29 cellular contexts compared by ENCODE assay signal in the genomic region with DNA sequence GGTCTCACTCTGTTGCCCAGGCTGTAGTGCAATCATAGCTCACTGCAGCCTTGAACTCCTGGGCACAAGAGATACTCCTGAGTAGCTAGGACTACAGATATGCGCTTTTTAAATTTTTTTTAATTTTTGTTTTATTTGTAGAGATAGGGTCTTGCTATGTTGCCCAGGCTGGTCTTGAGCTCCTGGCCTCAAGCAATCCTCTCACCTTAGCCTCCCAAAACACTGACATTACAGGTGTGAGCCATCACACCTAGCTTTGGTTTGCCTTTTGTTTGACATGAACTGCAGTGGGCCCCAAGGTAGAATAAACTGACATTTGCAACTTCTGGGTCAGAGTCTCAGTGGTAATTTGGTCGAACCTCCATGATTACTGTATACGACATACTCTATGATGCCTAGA.
"Had no signal": no experiment of that assay in that cellular context is flagged by ENCODE, and none has a peak within 500 bp of the region (broad histone marks: within the 10 kb centered on the region; RNA-seq: fewer than 3 reads in every experiment).

No MANE protein-coding gene starts in this region.

- H2AFZ ChIP-seq: neural progenitor cell, parathyroid adenoma had no signal

- H3K4me2 ChIP-seq: neural progenitor cell, smooth muscle cell had no signal

- H3K9ac ChIP-seq: neural progenitor cell, parathyroid adenoma had no signal

- H3K4me3 ChIP-seq: neural progenitor cell, ovary, psoas muscle, skin epidermis, smooth muscle cell, spleen, suprapubic skin, testis, tibial artery, transverse colon, upper lobe of right lung, uterus had no signal

- H3K27me3 ChIP-seq: neural progenitor cell, ovary, spleen, suprapubic skin, testis, tibial artery, transverse colon, upper lobe of right lung, uterus had no signal

- H3K36me3 ChIP-seq: neural progenitor cell, ovary, spleen, suprapubic skin, tibial artery, transverse colon, upper lobe of right lung, uterus had no signal

- H3K79me2 ChIP-seq: parathyroid adenoma had no signal

- ATAC-seq: naive thymus-derived CD4-positive, alpha-beta T cell; natural killer cell; psoas muscle; right cardiac atrium; sciatic nerve; stimulated activated memory B cell treated with anti-CD40 and anti-IgM and Interleukin-4, amounts not matched to agents 10 μg/mL and 1 μg/mL and 100 μg/mL, for 72 hours; stimulated activated naive CD8-positive, alpha-beta T cell treated with anti-CD3 and anti-CD28 coated beads, Interleukin-15, amount 100 ng/mL, for 72 hours; stimulated activated naive CD8-positive, alpha-beta T cell treated with anti-CD3 and anti-CD28 coated beads, Interleukin-15, Interleukin-2, amounts not matched to agents 100 U/mL and 50 U/mL, for 24 hours; upper lobe of right lung had no signal

- H3K27ac ChIP-seq: neural progenitor cell, ovary, parathyroid adenoma, psoas muscle, skin epidermis, spleen, suprapubic skin, testis, tibial artery, transverse colon, upper lobe of right lung, uterus had no signal

- H3K4me1 ChIP-seq: neural progenitor cell, parathyroid adenoma, psoas muscle, suprapubic skin, testis, tibial artery, transverse colon, upper lobe of right lung, uterus had no signal

- DNase-seq: naive thymus-derived CD4-positive, alpha-beta T cell; natural killer cell; occipital lobe; ovary; posterior cingulate gyrus; psoas muscle; right cardiac atrium; spleen; stimulated activated CD4-positive, alpha-beta T cell treated with anti-CD3 and anti-CD28 coated beads, Interleukin-12 subunit alpha, Interleukin-12 subunit beta, amount 100 ng/mL, for 4 hours; stimulated activated CD4-positive, alpha-beta T cell treated with anti-CD3 and anti-CD28 coated beads, Interleukin-1b, Interleukin-23, amount 100 ng/mL, for 48 hours; stimulated activated CD4-positive, alpha-beta T cell treated with anti-CD3 and anti-CD28 coated beads, Interleukin-4, amount 100 ng/mL, for 1 hour; stimulated activated CD4-positive, alpha-beta T cell treated with anti-CD3 and anti-CD28 coated beads, Interleukin-4, amount 100 ng/mL, for 4 hours; stimulated activated CD8-positive, alpha-beta memory T cell treated with anti-CD3 and anti-CD28 coated beads, Interleukin-4, amount 100 ng/mL, for 48 hours; stimulated activated naive CD4-positive, alpha-beta T cell; stimulated activated naive CD8-positive, alpha-beta T cell treated with anti-CD3 and anti-CD28 coated beads, Interleukin-15, amount 100 ng/mL, for 72 hours; stimulated activated naive CD8-positive, alpha-beta T cell treated with anti-CD3 and anti-CD28 coated beads, Interleukin-15, Interleukin-2, amounts not matched to agents 100 U/mL and 50 U/mL, for 24 hours; substantia nigra; testis; tibial artery; transverse colon; upper lobe of right lung; uterus had no signal

- H3K9me3 ChIP-seq: ovary, psoas muscle, spleen, suprapubic skin, testis, tibial artery, transverse colon, upper lobe of right lung, uterus had no signal
